Comparison of ENCODE assay signal across 22 cellular contexts in genomic region chr1:116147114-116147510, GRCh38. TPM values are rescaled to one million over a fixed set of nuclear protein-coding genes. Genes with fewer than 3 reads are reported as not detected.
"Had no signal": no experiment of that assay in that cellular context is flagged by ENCODE, and none has a peak within 500 bp of the region (broad histone marks: within the 10 kb centered on the region; RNA-seq: fewer than 3 reads in every experiment).

No MANE protein-coding gene starts in this region.

- ATAC-seq: activated CD4-positive, CD25-positive, alpha-beta regulatory T cell treated with anti-CD3 and anti-CD28 coated beads, Interleukin-2, amount 50 U/mL, for 24 hours; left ventricle myocardium superior; natural killer cell; right cardiac atrium had no signal

- H3K4me1 ChIP-seq: breast epithelium had no signal

- H3K4me3 Mint-ChIP-seq: endodermal cell; natural killer cell; T-helper 1 cell treated with Interleukin-12 subunit alpha and Interleukin-12 subunit beta and Interleukin-4 antibody, amounts not matched to agents 30 μg/mL and 1 μg/mL, for 36 hours had no signal

- H3K36me3 ChIP-seq: breast epithelium, esophagus squamous epithelium, spleen, upper lobe of left lung, WERI-Rb-1 had no signal

- DNase-seq: activated CD4-positive, alpha-beta T cell treated with anti-CD3 and anti-CD28 coated beads for 48 hours; activated CD4-positive, alpha-beta T cell treated with anti-CD3 and anti-CD28 coated beads, Interleukin-2, amount 50 U/mL, for 48 hours; activated CD8-positive, alpha-beta memory T cell treated with anti-CD3 and anti-CD28 coated beads for 24 hours; activated effector memory CD4-positive, alpha-beta T cell treated with Interleukin-2 at 50 U/mL for 16 hours; activated naive CD4-positive, alpha-beta T cell treated with Interleukin-2 at 50 U/mL for 16 hours; amygdala; central memory CD4-positive, alpha-beta T cell; endodermal cell; esophagus squamous epithelium; glutamatergic neuron; left ventricle myocardium superior; natural killer cell; spleen; stimulated activated naive CD4-positive, alpha-beta T cell treated with Interleukin-2 at 50 U/mL for 16 hours; SW 1271; T1000; WERI-Rb-1 had no signal

- H3K27ac Mint-ChIP-seq: endodermal cell; natural killer cell; T-helper 1 cell treated with Interleukin-12 subunit alpha and Interleukin-12 subunit beta and Interleukin-4 antibody, amounts not matched to agents 30 μg/mL and 1 μg/mL, for 36 hours had no signal

- H3K4me3 ChIP-seq: breast epithelium, esophagus squamous epithelium, spleen, upper lobe of left lung had no signal

- H3K27me3 ChIP-seq: breast epithelium, esophagus squamous epithelium, upper lobe of left lung had no signal

- H3K27ac ChIP-seq: breast epithelium, esophagus squamous epithelium, spleen, upper lobe of left lung, WERI-Rb-1 had no signal

RNA-seq across cellular contexts. Expression of gene MAB21L3, which starts 35.9 kb away (rescaled TPM):
- total RNA-seq: left ventricle myocardium superior, natural killer cell had no signal
- polyA plus RNA-seq: right cardiac atrium had no signal
